ENCODE assay signal across 8 cellular contexts in genomic region chr21:44931501-44932365, GRCh38. TPM values are rescaled to one million over a fixed set of nuclear protein-coding genes. Genes with fewer than 3 reads are reported as not detected.
DNase-seq lines count a peak whose midpoint lies in the region; ATAC-seq and TF ChIP-seq lines count a peak whose summit lies in the region.

No MANE protein-coding gene starts in this region.

- no peaks in the 10 kb centered on the region for H3K27me3 Mint-ChIP-seq in MCF 10A (ENCODE audit: insufficient read depth, unreplicated experiment)

- H3K27ac ChIP-seq in mammary epithelial cell (ENCODE audit: insufficient read depth, low read depth, low read length) (no peak overlapping the region), lower lobe of right lung (peak overlapping the region; percentile 65), aorta (ENCODE audit: low read depth in 1 of 2, low read length in 2 of 2) (no peak overlapping the region)

- intact Hi-C loops in MCF 10A (cut with micrococcal nuclease) (loop anchor here (1.0 kb wide), 1 partner anchor 39 kb away; no protein-coding TSS in a partner anchor), mammary epithelial cell (cut with micrococcal nuclease) (loop anchor here (1.0 to 10.0 kb wide), 2 partner anchors 39 to 473 kb away; partner anchors contain the start of gene COL18A1), lower lobe of right lung (cut with DNase I) (no loop called here), aorta (cut with DNase I) (loop anchor here (5.0 kb wide), 2 partner anchors 39 to 129 kb away; partner anchors contain the start of gene UBE2G2 (in 1 of the 2))

- H3K4me1 ChIP-seq in mammary epithelial cell (ENCODE audit: insufficient read depth, low read length) (peaks cover 30% of the 10 kb centered on the region), lower lobe of right lung (peaks cover 53% of the 10 kb centered on the region), aorta (ENCODE audit: control insufficient read depth in 1 of 2, insufficient read depth in 2 of 2, low read length in 2 of 2) (no peaks in the 10 kb centered on the region)

- CTCF ChIA-PET in MCF 10A (lab: Yijun Ruan, JAX) (interaction anchor here (0.6 to 4.7 kb wide), 8 partner anchors 16 to 359 kb away, joined by 3 to 32 read pairs (median 3); partner anchors contain the start of gene UBE2G2), mammary epithelial cell (lab: Charles Lee; ENCODE audit: low non-redundant PET) (interaction anchor here (0.6 kb wide), 2 partner anchors 38 to 189 kb away, joined by 3 to 9 read pairs; no protein-coding TSS in a partner anchor)

- POLR2A ChIA-PET in MCF 10A (lab: Yijun Ruan, JAX): interaction anchor here (0.6 to 1.2 kb wide), 6 partner anchors 8 to 188 kb away, joined by 3 to 4 read pairs (median 3); partner anchors contain the start of genes PTTG1IP, SLX9 and UBE2G2

- no peaks in the 10 kb centered on the region for H3K9me3 ChIP-seq in mammary epithelial cell (replicated peaks; ENCODE audit: insufficient read depth, low read length)
- no peaks in the 10 kb centered on the region for H3K9me3 ChIP-seq in lower lobe of right lung
- no peaks in the 10 kb centered on the region for H3K9me3 ChIP-seq in aorta (ENCODE audit: control insufficient read depth, low read length)

- H3K4me3 ChIP-seq in mammary epithelial cell (replicated peaks in 1 of 3; ENCODE audit: insufficient read depth in 1 of 3, low read depth in 2 of 3, low read length in 3 of 3): no peak overlapping the region
- H3K4me3 ChIP-seq in astrocyte of the cerebellum (ENCODE audit: low read depth, low read length): peak overlapping the region; percentile 26
- peak overlapping the region; percentile 55 for H3K4me3 ChIP-seq in lower lobe of right lung
- peak overlapping the region; percentile 3 to 31 for H3K4me3 ChIP-seq in aorta (ENCODE audit: low read length in 2 of 2)

- in situ Hi-C loops in mammary epithelial cell (cut with MboI; ENCODE audit: low sequenced_read_pairs in 2 of 2): loop anchor here in 1 of 2 donors (10.0 kb wide), 1 partner anchor 137 kb away; no protein-coding TSS in a partner anchor
- in situ Hi-C loops in astrocyte of the cerebellum (cut with HindIII; ENCODE audit: low sequenced_read_pairs): no loop called here

- no peak for TF ChIP-seq CTCF in MCF 10A (IDR thresholded peaks at IDR 0.05; ENCODE audit: unreplicated experiment)
- no peak for TF ChIP-seq CTCF in mammary epithelial cell (conservative IDR thresholded peaks at IDR 0.05 in 1 of 2, IDR thresholded peaks at IDR 0.05 in 1 of 2; ENCODE audit: extremely low read depth in 1 of 2, insufficient read depth in 1 of 2, low read depth in 1 of 2, low read length in 2 of 2)
- no peak for TF ChIP-seq CTCF in astrocyte of the cerebellum (IDR thresholded peaks at IDR 0.05; ENCODE audit: low read depth, low read length, missing control alignments)
- no peak for TF ChIP-seq CTCF in lower lobe of right lung (IDR thresholded peaks at IDR 0.05)

- no peak overlapping the region for H2AFZ ChIP-seq in mammary epithelial cell (ENCODE audit: low read depth, low read length)

- peaks cover 38% of the 10 kb centered on the region for H3K4me1 Mint-ChIP-seq in MCF 10A (ENCODE audit: insufficient read depth, unreplicated experiment)

- BruUV-seq in MCF 10A (replicated peaks; lab: Mats Ljungman, UMichigan) (no TSS peak), mammary epithelial cell (replicated peaks; lab: Mats Ljungman, UMichigan) (no TSS peak)

- H3K27me3 ChIP-seq in mammary epithelial cell (ENCODE audit: insufficient read depth, low read length): no peaks in the 10 kb centered on the region
- peaks cover 51% of the 10 kb centered on the region for H3K27me3 ChIP-seq in lower lobe of right lung (ENCODE audit: low read depth)
- H3K27me3 ChIP-seq in aorta (ENCODE audit: control insufficient read depth in 1 of 2, insufficient read depth in 2 of 2, low read length in 1 of 2): no peaks in the 10 kb centered on the region

- H4K20me1 ChIP-seq in mammary epithelial cell (ENCODE audit: insufficient read depth, low read length): no peaks in the 10 kb centered on the region

- ATAC-seq in lower lobe of right lung (peak in 1 of 2 donors; percentile 3), aorta (ENCODE audit: low FRiP score) (no peak), GM19463 (IDR thresholded peaks at IDR 0.05; ENCODE audit: unreplicated experiment) (no peak)

- no peaks in the 10 kb centered on the region for H3K36me3 ChIP-seq in mammary epithelial cell (ENCODE audit: insufficient read depth, low read length)
- H3K36me3 ChIP-seq in lower lobe of right lung: no peaks in the 10 kb centered on the region
- H3K36me3 ChIP-seq in aorta (ENCODE audit: control insufficient read depth in 1 of 2, insufficient read depth in 2 of 2, low read length in 1 of 2): no peaks in the 10 kb centered on the region

- 45% methylated on average over 24 of the region's 73 CpGs for WGBS in mammary epithelial cell (ENCODE audit: low coverage, missing lambda C conversion rate)
- 2% methylated on average over 73 of the region's 73 CpGs for WGBS in aorta, 2 donors

- H3K4me3 Mint-ChIP-seq in MCF 10A (ENCODE audit: unreplicated experiment): peak overlapping the region; percentile 66

- no peak overlapping the region for H3K4me2 ChIP-seq in mammary epithelial cell (ENCODE audit: insufficient read depth, low read depth, low read length)

- H3K9ac ChIP-seq in mammary epithelial cell (ENCODE audit: insufficient read depth, low read length): no peak overlapping the region

- H3K36me3 Mint-ChIP-seq in MCF 10A (ENCODE audit: insufficient read depth, unreplicated experiment): peaks cover 7% of the 10 kb centered on the region

- DNase-seq in MCF 10A (ENCODE audit: unreplicated experiment) (no peak), mammary epithelial cell (no peak), astrocyte of the cerebellum (ENCODE audit: low read depth) (no peak), lower lobe of right lung (peak; percentile 50), aorta (peak; percentile 55 to 76), NCI-H1105 (lab: John Stamatoyannopoulos, UW) (no peak), putamen (ENCODE audit: low spot score) (no peak)

- dilution Hi-C loops in mammary epithelial cell (cut with HindIII; ENCODE audit: low sequenced_read_pairs): no loop called here

- no peaks in the 10 kb centered on the region for H3K79me2 ChIP-seq in mammary epithelial cell (ENCODE audit: insufficient read depth, low read length)

- H3K9me3 Mint-ChIP-seq in MCF 10A (ENCODE audit: unreplicated experiment): no peaks in the 10 kb centered on the region

- H3K27ac Mint-ChIP-seq in MCF 10A (ENCODE audit: low read depth, unreplicated experiment): peak overlapping the region; percentile 19

RNA-seq across cellular contexts. Expression of gene SLX9, which starts 8.1 kb away (rescaled TPM):
- total RNA-seq in MCF 10A (2022) (40.4 and 58.7 TPM in 2 replicates), mammary epithelial cell (10 to 100 TPM; 17.3 to 53.2 TPM), lower lobe of right lung (15.7 TPM), aorta (10 to 100 TPM; 21.5 to 29.6 TPM)
- polyA plus RNA-seq in mammary epithelial cell (31.0 TPM), aorta (10 to 100 TPM; 17.3 to 19.2 TPM)
- polyA minus RNA-seq in mammary epithelial cell: 8.7 TPM

RNA-seq across cellular contexts. Expression of gene ITGB2, which starts 11.0 kb away (rescaled TPM):
- 24.8 and 29.3 TPM in 2 replicates for total RNA-seq in MCF 10A (2022)
- 1 to 10 TPM in 1 of 2 donors, not detected in 1; 2.7 TPM for total RNA-seq in mammary epithelial cell
- 1.8 TPM for polyA plus RNA-seq in mammary epithelial cell
- polyA minus RNA-seq in mammary epithelial cell: not detected
- total RNA-seq in lower lobe of right lung: 468 TPM
- 100 to 1,000 TPM in 1 of 2 donors, 10 to 100 TPM in 1; 65.5 to 110 TPM for total RNA-seq in aorta
- 10 to 100 TPM in 1 of 2 donors, 1 to 10 TPM in 1; 6.7 to 48.5 TPM for polyA plus RNA-seq in aorta

RNA-seq across cellular contexts. Expression of gene PTTG1IP, which starts 58.2 kb away (rescaled TPM):
- total RNA-seq in MCF 10A (2022): 326 and 338 TPM in 2 replicates
- 100 to 1,000 TPM; 131 to 269 TPM for total RNA-seq in mammary epithelial cell
- polyA plus RNA-seq in mammary epithelial cell: 146 TPM
- 174 TPM for polyA minus RNA-seq in mammary epithelial cell
- total RNA-seq in lower lobe of right lung: 209 TPM
- 100 to 1,000 TPM; 268 to 271 TPM for total RNA-seq in aorta
- 100 to 1,000 TPM; 103 to 191 TPM for polyA plus RNA-seq in aorta

Comparison
In these comparisons a context has a peak if more than half of its experiments do, and no peak if none do; other contexts are left out.
1. DNase-seq: peak in lower lobe of right lung (single experiment) and aorta (2 of 2); none in MCF 10A (single experiment), mammary epithelial cell (single experiment), astrocyte of the cerebellum (single experiment), NCI-H1105 (single experiment) and putamen (single experiment).
2. H3K4me3 ChIP-seq: peak in astrocyte of the cerebellum (single experiment), lower lobe of right lung (single experiment) and aorta (2 of 2); none in mammary epithelial cell (0 of 3).